Comparison of ENCODE assay signal across 2 cellular contexts in genomic region chr19:43460362-43461016, GRCh38.
TF ChIP-seq lines count a peak whose summit lies in the region.

No MANE protein-coding gene starts in this region.

TF ChIP-seq in GM23338, 12 proteins besides CTCF, POLR2A, EP300 and RAD21:
- TF ChIP-seq ETS1 (IDR thresholded peaks at IDR 0.05), result no peak
- no peak for TF ChIP-seq EZH2 (IDR thresholded peaks at IDR 0.05; ENCODE audit: low read depth, unreplicated experiment)
- TF ChIP-seq NANOG (IDR thresholded peaks at IDR 0.05; ENCODE audit: borderline replicate concordance), result no peak
- TF ChIP-seq ZNF114 (CRISPR knock-in tag; IDR thresholded peaks at IDR 0.05), result no peak
- TF ChIP-seq CREB1 (CRISPR knock-in tag; IDR thresholded peaks at IDR 0.05; ENCODE audit: low read depth), result no peak

TF ChIP-seq in K562, 482 proteins besides CTCF, POLR2A, EP300 and RAD21:
- TF ChIP-seq ATF7 (IDR thresholded peaks at IDR 0.05), result peak; percentile 54; the same call in 1 of the 2 replicates
- peak; percentile 83 for TF ChIP-seq ZBTB40 (IDR thresholded peaks at IDR 0.05)
- TF ChIP-seq ZBTB40 (CRISPR knock-in tag; IDR thresholded peaks at IDR 0.05), result peak; percentile 83
- TF ChIP-seq BHLHE40 (IDR thresholded peaks at IDR 0.05; ENCODE audit: low read length), result peak; percentile 27; the same call in 1 of the 2 replicates
- peak; percentile 97 for TF ChIP-seq PRDM10 (IDR thresholded peaks at IDR 0.05; ENCODE audit: partially characterized antibody)
- TF ChIP-seq FIP1L1 (IDR thresholded peaks at IDR 0.05; ENCODE audit: low read depth, low read length, poor library complexity, severe bottlenecking), result no peak
- TF ChIP-seq TCF7L2 (IDR thresholded peaks at IDR 0.05; ENCODE audit: low read depth, low read length), result peak; percentile 64; the same call in 1 of the 2 replicates
